In the genomic region with DNA sequence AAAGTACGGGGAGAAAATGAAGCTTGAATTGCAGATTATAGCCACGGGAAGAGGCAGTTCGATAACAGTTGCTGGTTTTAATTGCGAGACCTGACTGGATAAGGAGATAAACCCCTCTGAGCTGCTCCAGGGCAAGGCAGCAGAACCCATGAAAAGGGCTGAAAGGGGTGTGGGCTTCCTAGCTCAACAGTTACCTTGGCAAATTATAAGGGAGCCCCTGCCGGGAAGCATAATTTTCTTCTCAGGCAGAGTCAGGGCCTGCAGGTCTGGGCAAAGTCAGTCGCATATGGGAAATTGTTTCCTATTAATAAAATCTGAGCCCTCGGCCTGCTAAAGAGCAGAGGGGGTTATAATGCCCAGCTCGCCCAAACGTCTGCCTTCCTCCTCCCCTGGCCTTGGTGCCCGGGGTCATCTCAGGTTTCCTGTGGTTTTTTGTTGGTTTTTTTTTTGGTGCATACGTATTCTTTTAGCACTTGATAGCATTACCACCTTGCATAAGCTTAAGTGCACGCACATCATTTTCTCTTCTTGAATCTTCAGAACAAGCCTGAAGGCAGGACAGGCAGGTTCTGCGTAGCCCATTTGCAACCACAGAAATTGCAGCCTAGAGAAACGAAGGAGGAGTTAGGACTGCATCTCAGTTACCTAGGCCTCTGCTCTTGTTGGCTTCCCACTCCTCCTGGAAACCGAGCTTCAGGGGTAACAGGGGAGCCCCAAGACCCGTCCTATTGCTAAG, we compare ENCODE assay signal across 11 cellular contexts. TPM values are rescaled to one million over a fixed set of nuclear protein-coding genes. Genes with fewer than 3 reads are reported as not detected.
DNase-seq lines count a peak whose midpoint lies in the region; TF ChIP-seq lines count a peak whose summit lies in the region.
"Had no signal": no experiment of that assay in that cellular context is flagged by ENCODE, and none has a peak within 500 bp of the region (broad histone marks: within the 10 kb centered on the region; RNA-seq: fewer than 3 reads in every experiment).

No MANE protein-coding gene starts in this region.

- no peak overlapping the region for H3K4me3 ChIP-seq in Caco-2 (ENCODE audit: low read depth, low read length)
- H3K4me3 ChIP-seq: gastroesophageal sphincter, transverse colon had no signal

- H3K27ac ChIP-seq in VCaP: peak overlapping the region; percentile 84
- H3K27ac ChIP-seq: gastroesophageal sphincter, transverse colon had no signal

- CTCF ChIA-PET in Caco-2 (lab: Charles Lee): no interaction called here

- POLR2A ChIA-PET in Caco-2 (lab: Charles Lee): no interaction called here

- peaks cover 10% of the 10 kb centered on the region for H3K4me1 ChIP-seq in Caco-2

- peaks cover 14% of the 10 kb centered on the region for H3K4me1 Mint-ChIP-seq in osteocyte (ENCODE audit: unreplicated experiment)
- H3K4me1 Mint-ChIP-seq in type B pancreatic cell (ENCODE audit: unreplicated experiment): peaks cover 25% of the 10 kb centered on the region
- peaks cover 12% of the 10 kb centered on the region for H3K4me1 Mint-ChIP-seq in Caco-2 (ENCODE audit: low read depth, unreplicated experiment)

- no peaks in the 10 kb centered on the region for H3K9me3 ChIP-seq in Caco-2
- H3K9me3 ChIP-seq: gastroesophageal sphincter, transverse colon had no signal

- H3K9me3 Mint-ChIP-seq in osteocyte (ENCODE audit: unreplicated experiment) (no peaks in the 10 kb centered on the region), type B pancreatic cell (no peaks in the 10 kb centered on the region), Caco-2 (ENCODE audit: unreplicated experiment) (no peaks in the 10 kb centered on the region)
- H3K9me3 Mint-ChIP-seq: dendritic cell treated with granulocyte-macrophage colony-stimulating factor and Interleukin-4, amounts not matched to agents 40 ng/mL and 50 ng/mL, for 4 days had no signal

- intact Hi-C loops in Caco-2 (cut with micrococcal nuclease; ENCODE audit: unreplicated experiment): no loop called here

- H3K36me3 ChIP-seq in Caco-2 (ENCODE audit: control insufficient read depth, insufficient read depth, low read length): no peaks in the 10 kb centered on the region
- H3K36me3 ChIP-seq: transverse colon had no signal

- H3K27ac Mint-ChIP-seq in osteocyte (ENCODE audit: unreplicated experiment) (peak overlapping the region; percentile 38), type B pancreatic cell (no peak overlapping the region), Caco-2 (ENCODE audit: unreplicated experiment) (no peak overlapping the region)
- H3K27ac Mint-ChIP-seq: dendritic cell treated with granulocyte-macrophage colony-stimulating factor and Interleukin-4, amounts not matched to agents 40 ng/mL and 50 ng/mL, for 4 days had no signal

- H3K27me3 ChIP-seq in Caco-2 (replicated peaks; ENCODE audit: control insufficient read depth, insufficient read depth, low read length): no peaks in the 10 kb centered on the region
- H3K27me3 ChIP-seq: gastroesophageal sphincter, transverse colon had no signal

- no TSS peak for BruUV-seq in Caco-2 (replicated peaks; lab: Mats Ljungman, UMichigan)

- H3K4me3 Mint-ChIP-seq in osteocyte (ENCODE audit: unreplicated experiment) (no peak overlapping the region), type B pancreatic cell (no peak overlapping the region), Caco-2 (ENCODE audit: unreplicated experiment) (no peak overlapping the region)
- H3K4me3 Mint-ChIP-seq: dendritic cell treated with granulocyte-macrophage colony-stimulating factor and Interleukin-4, amounts not matched to agents 40 ng/mL and 50 ng/mL, for 4 days had no signal

- no peaks in the 10 kb centered on the region for H3K27me3 Mint-ChIP-seq in osteocyte (ENCODE audit: unreplicated experiment)
- H3K27me3 Mint-ChIP-seq in type B pancreatic cell: no peaks in the 10 kb centered on the region
- H3K27me3 Mint-ChIP-seq in Caco-2 (ENCODE audit: insufficient read depth, unreplicated experiment): no peaks in the 10 kb centered on the region

- DNase-seq in DMS 273 (lab: John Stamatoyannopoulos, UW; ENCODE audit: unreplicated experiment) (peak; percentile 93), NCI-H146 treated with DMSO at 0.1 percent for 48 hours (lab: John Stamatoyannopoulos, UW; ENCODE audit: unreplicated experiment) (peak; percentile 68), osteocyte (ENCODE audit: extremely low spot score, unreplicated experiment) (no peak), type B pancreatic cell (ENCODE audit: extremely low spot score, unreplicated experiment) (no peak), Caco-2 (no peak), HT-29 (ENCODE audit: low spot score) (no peak)
- DNase-seq: NCI-H1436 treated with DMSO at 0.1 percent for 48 hours, transverse colon had no signal

- H3K36me3 Mint-ChIP-seq in osteocyte (ENCODE audit: unreplicated experiment): peaks cover 12% of the 10 kb centered on the region
- H3K36me3 Mint-ChIP-seq in type B pancreatic cell: no peaks in the 10 kb centered on the region
- H3K36me3 Mint-ChIP-seq in Caco-2 (ENCODE audit: insufficient read depth, unreplicated experiment): peaks cover 2% of the 10 kb centered on the region

- TF ChIP-seq CTCF in VCaP (conservative IDR thresholded peaks at IDR 0.05) (no peak), osteocyte (IDR thresholded peaks at IDR 0.05) (no peak), type B pancreatic cell (conservative IDR thresholded peaks at IDR 0.05) (no peak), Caco-2 (IDR thresholded peaks at IDR 0.05; ENCODE audit: insufficient read depth in 1 of 2, low read depth in 1 of 2, low read length in 1 of 2, severe bottlenecking in 1 of 2, unreplicated experiment in 1 of 2) (no peak)

RNA-seq across cellular contexts. Expression of a gene that starts 33.9 kb away (rescaled TPM):
- total RNA-seq in osteocyte (126 and 129 TPM in 2 replicates), type B pancreatic cell (ENCODE audit: low replicate concordance) (39.8 and 68.7 TPM in 2 replicates), Caco-2 (2022) (58.3 and 60.6 TPM in 2 replicates)
- 1.3 and 2.2 TPM in 2 replicates for total RNA-seq in HT-29 (2014; rRNA removed; shearing (Covaris generic))

RNA-seq across cellular contexts. Expression of a gene that starts 53.7 kb away (rescaled TPM):
- 70.6 and 76.8 TPM in 2 replicates for total RNA-seq in osteocyte
- 73.5 and 74.5 TPM in 2 replicates for total RNA-seq in type B pancreatic cell (ENCODE audit: low replicate concordance)
- total RNA-seq in Caco-2 (2022): 23.5 and 26.2 TPM in 2 replicates
- 13.6 and 22.0 TPM in 2 replicates for total RNA-seq in HT-29 (2014; rRNA removed; shearing (Covaris generic))

Comparison
In these comparisons a context has a peak if more than half of its experiments do, and no peak if none do; other contexts are left out.
1. DNase-seq: peak in DMS 273 (single experiment) and NCI-H146 treated with DMSO at 0.1 percent for 48 hours (single experiment); none in osteocyte (single experiment), type B pancreatic cell (single experiment), Caco-2 (0 of 2) and HT-29 (single experiment).
2. RNA of a gene that starts 33.9 kb away (total RNA-seq): 126 to 129 TPM in osteocyte, 39.8 to 68.7 TPM in type B pancreatic cell and 58.3 to 60.6 TPM in Caco-2; 1.3 to 2.2 TPM in HT-29; every median in the first group is over 10 times any median in the second.